In genomic region chr18:54726143-54726542, GRCh38 we compare ENCODE assay signal across 32 cellular contexts.
DNase-seq lines count a peak whose midpoint lies in the region; ATAC-seq, FAIRE-seq and TF ChIP-seq lines count a peak whose summit lies in the region.
"Had no signal": no experiment of that assay in that cellular context is flagged by ENCODE, and none has a peak within 500 bp of the region (broad histone marks: within the 10 kb centered on the region; RNA-seq: fewer than 3 reads in every experiment).

No MANE protein-coding gene starts in this region.

- DNase-seq in HepG2 (ENCODE audit: low spot score) (no peak), right lobe of liver (no peak), D721Med (ENCODE audit: insufficient read length, low spot score) (no peak), ureter (ENCODE audit: low spot score) (no peak), brain microvascular endothelial cell (no peak)
- DNase-seq: 8988T; ACHN; AML-193; BE2C; C1 segment of cervical spinal cord; Caco-2; Calu3; CD4-positive, alpha-beta memory T cell; CD4-positive, alpha-beta T cell; CD4-positive, CD25-positive, alpha-beta regulatory T cell; CD8-positive, alpha-beta memory T cell; CD8-positive, alpha-beta T cell; COR-L47; DMS 273 treated with DMSO at 0.1 percent for 48 hours; DMS153; DMS53; DMS79; DMS79 treated with DMSO at 0.1 percent for 48 hours; DND-41; EL had no signal

- intact Hi-C loops in HepG2 (cut with micrococcal nuclease; ENCODE audit: unreplicated experiment): no loop called here
- intact Hi-C loops in right lobe of liver (cut with DNase I): no loop called here

- TF ChIP-seq CTCF in HepG2 (CRISPR knock-in tag; IDR thresholded peaks at IDR 0.05) (no peak), right lobe of liver (IDR thresholded peaks at IDR 0.05) (no peak), D721Med (IDR thresholded peaks at IDR 0.05; ENCODE audit: insufficient read depth, missing control alignments) (no peak), HEK293 (tag by site-specific recombination; IDR thresholded peaks at IDR 0.05) (no peak), brain microvascular endothelial cell (IDR thresholded peaks at IDR 0.05; ENCODE audit: low read depth, low read length, missing control alignments) (no peak)

- H4K20me1 ChIP-seq in HepG2 (ENCODE audit: insufficient read depth, low read length): no peaks in the 10 kb centered on the region
- H4K20me1 ChIP-seq: BLaER1; BLaER1 treated with 17β-estradiol and CSF1 and Interleukin-3, amounts not matched to agents 10 nM and 100 nM had no signal

- H3K4me3 ChIP-seq in HepG2 (replicated peaks in 1 of 3; ENCODE audit: insufficient read depth in 1 of 3, low read depth in 2 of 3, low read length in 3 of 3) (no peak overlapping the region), right lobe of liver (no peak overlapping the region), HEK293 (ENCODE audit: low read depth, low read length) (no peak overlapping the region), brain microvascular endothelial cell (ENCODE audit: low read depth, low read length) (no peak overlapping the region)
- H3K4me3 ChIP-seq: A549; BLaER1; BLaER1 treated with 17β-estradiol and CSF1 and Interleukin-3, amounts not matched to agents 10 nM and 100 nM had no signal

- POLR2A ChIA-PET in HepG2 (lab: Yijun Ruan, JAX): no interaction called here
- POLR2A ChIA-PET in HEK293 (lab: Yijun Ruan, JAX): no interaction called here

- no peak overlapping the region for H3K27ac ChIP-seq in HepG2 (ENCODE audit: extremely low read length, insufficient read depth, low read length)
- H3K27ac ChIP-seq in right lobe of liver: no peak overlapping the region
- H3K27ac ChIP-seq in HEK293 (ENCODE audit: extremely low read depth, low read depth, low read length): no peak overlapping the region
- H3K27ac ChIP-seq in brain microvascular endothelial cell: no peak overlapping the region
- H3K27ac ChIP-seq: 22Rv1; A549; BLaER1; BLaER1 treated with 17β-estradiol and CSF1 and Interleukin-3, amounts not matched to agents 10 nM and 100 nM; C4-2B had no signal

- H3K9me3 ChIP-seq in HepG2 (ENCODE audit: low read length) (no peaks in the 10 kb centered on the region), right lobe of liver (no peaks in the 10 kb centered on the region), HEK293 (ENCODE audit: control insufficient read depth, insufficient read depth, low read depth, low read length) (no peaks in the 10 kb centered on the region)
- H3K9me3 ChIP-seq: A549, BE2C, BLaER1, Caco-2 had no signal

- TF ChIP-seq POLR2A in HepG2 (IDR thresholded peaks at IDR 0.05; ENCODE audit: insufficient read depth in 1 of 2, low read depth in 2 of 2, low read length in 2 of 2): no peak
- no peak for TF ChIP-seq POLR2A in right lobe of liver (IDR thresholded peaks at IDR 0.05)

- FAIRE-seq in HepG2 (lab: Jason Lieb, UNC) (no peak), D721Med (lab: Jason Lieb, UNC) (peak; percentile 98)
- FAIRE-seq: A204.1, A549 had no signal

- H3K79me2 ChIP-seq in HepG2 (ENCODE audit: insufficient read depth, low read length): no peaks in the 10 kb centered on the region

- BruUV-seq in HepG2 (replicated peaks; lab: Mats Ljungman, UMichigan): no TSS peak

- TF ChIP-seq RAD21 in HepG2 (CRISPR knock-in tag; IDR thresholded peaks at IDR 0.05): no peak

- in situ Hi-C loops in HepG2 (cut with HindIII; ENCODE audit: extremely low pct_ligation_motif_present, low pct_unique_long_range_greater_than_20kb): no loop called here
- in situ Hi-C loops in brain microvascular endothelial cell (cut with HindIII; ENCODE audit: low pct_ligation_motif_present, low sequenced_read_pairs): no loop called here

- H3K27me3 ChIP-seq in HepG2 (ENCODE audit: control insufficient read depth in 1 of 2, insufficient read depth in 2 of 2, low read length in 2 of 2): no peaks in the 10 kb centered on the region
- no peaks in the 10 kb centered on the region for H3K27me3 ChIP-seq in right lobe of liver
- no peaks in the 10 kb centered on the region for H3K27me3 ChIP-seq in brain microvascular endothelial cell (replicated peaks)
- H3K27me3 ChIP-seq: BE2C, BLaER1 had no signal

- CTCF ChIA-PET in HepG2 (lab: Yijun Ruan, JAX; ENCODE audit: low intra/inter-chr PET ratio, low total read pairs): no interaction called here
- CTCF ChIA-PET in HEK293 (lab: Yijun Ruan, JAX): no interaction called here

- no peak for TF ChIP-seq EP300 in HepG2 (IDR thresholded peaks at IDR 0.05; ENCODE audit: low read depth in 2 of 2, low read length in 2 of 2)
- no peak for TF ChIP-seq EP300 in HepG2 (CRISPR knock-in tag; IDR thresholded peaks at IDR 0.05; ENCODE audit: borderline replicate concordance)

- WGBS in HepG2 (ENCODE audit: low lambda C conversion rate): 21% methylated on average over 4 of the region's 4 CpGs
- WGBS in right lobe of liver (ENCODE audit: insufficient coverage, low coverage, low lambda C conversion rate, missing lambda C conversion rate): 90% methylated on average over 4 of the region's 4 CpGs

- ATAC-seq in HepG2 (no peak), right lobe of liver (no peak)
- ATAC-seq: A549; CD8-positive, alpha-beta T cell had no signal

- H3K36me3 ChIP-seq in HepG2 (replicated peaks in 1 of 2; ENCODE audit: control insufficient read depth in 1 of 2, insufficient read depth in 2 of 2, low read length in 2 of 2): no peaks in the 10 kb centered on the region
- H3K36me3 ChIP-seq in right lobe of liver: no peaks in the 10 kb centered on the region
- no peaks in the 10 kb centered on the region for H3K36me3 ChIP-seq in HEK293 (ENCODE audit: control insufficient read depth in 2 of 2, insufficient read depth in 1 of 2, low read length in 2 of 2)
- H3K36me3 ChIP-seq in brain microvascular endothelial cell (replicated peaks): no peaks in the 10 kb centered on the region
- H3K36me3 ChIP-seq: BE2C; BLaER1; BLaER1 treated with 17β-estradiol and CSF1 and Interleukin-3, amounts not matched to agents 10 nM and 100 nM had no signal

- H3K4me1 ChIP-seq in HepG2 (ENCODE audit: insufficient read depth, low read length) (no peaks in the 10 kb centered on the region), right lobe of liver (no peaks in the 10 kb centered on the region), HEK293 (ENCODE audit: control insufficient read depth, insufficient read depth, low read length) (no peaks in the 10 kb centered on the region)
- H3K4me1 ChIP-seq: A549, BE2C, BLaER1, Caco-2 had no signal

- H3K4me2 ChIP-seq in HepG2 (ENCODE audit: low read depth, low read length): no peak overlapping the region
- H3K4me2 ChIP-seq: A549; BLaER1; BLaER1 treated with 17β-estradiol and CSF1 and Interleukin-3, amounts not matched to agents 10 nM and 100 nM had no signal

- no peak overlapping the region for H3K9ac ChIP-seq in HepG2 (ENCODE audit: insufficient read depth, low read depth, low read length)
- H3K9ac ChIP-seq: BLaER1; BLaER1 treated with 17β-estradiol and CSF1 and Interleukin-3, amounts not matched to agents 10 nM and 100 nM had no signal

- H2AFZ ChIP-seq in HepG2 (ENCODE audit: low read length): no peak overlapping the region

TF ChIP-seq in HepG2, 621 proteins besides CTCF, POLR2A, EP300 and RAD21 (continues in another document):
- TF ChIP-seq ZNF225 (CRISPR knock-in tag; IDR thresholded peaks at IDR 0.05): no peak
- TF ChIP-seq CHD4 (IDR thresholded peaks at IDR 0.05; ENCODE audit: borderline replicate concordance, low read length): no peak
- TF ChIP-seq EZH2 (conservative IDR thresholded peaks at IDR 0.05; ENCODE audit: low read depth, low read length): no peak
- TF ChIP-seq, protein P1, sequence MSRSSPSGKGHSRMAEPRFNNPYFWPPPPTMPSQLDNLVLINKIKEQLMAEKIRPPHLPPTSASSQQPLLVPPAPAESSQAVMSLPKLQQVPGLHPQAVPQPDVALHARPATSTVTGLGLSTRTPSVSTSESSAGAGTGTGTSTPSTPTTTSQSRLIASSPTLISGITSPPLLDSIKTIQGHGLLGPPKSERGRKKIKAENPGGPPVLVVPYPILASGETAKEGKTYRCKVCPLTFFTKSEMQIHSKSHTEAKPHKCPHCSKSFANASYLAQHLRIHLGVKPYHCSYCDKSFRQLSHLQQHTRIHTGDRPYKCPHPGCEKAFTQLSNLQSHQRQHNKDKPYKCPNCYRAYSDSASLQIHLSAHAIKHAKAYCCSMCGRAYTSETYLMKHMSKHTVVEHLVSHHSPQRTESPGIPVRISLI (CRISPR knock-in tag; IDR thresholded peaks at IDR 0.05; ENCODE audit: borderline replicate concordance): no peak
- TF ChIP-seq CREB1 (IDR thresholded peaks at IDR 0.05): peak; percentile 83
- no peak for TF ChIP-seq CREB1 (CRISPR knock-in tag; IDR thresholded peaks at IDR 0.05)

TF ChIP-seq in HEK293, 187 proteins besides CTCF, POLR2A, EP300 and RAD21:
- TF ChIP-seq ZNF426 (tag by site-specific recombination; IDR thresholded peaks at IDR 0.05): no peak
- TF ChIP-seq TRIM28 (IDR thresholded peaks at IDR 0.05; ENCODE audit: borderline replicate concordance, low read length): no peak
- TF ChIP-seq ZNF621 (tag by site-specific recombination; IDR thresholded peaks at IDR 0.05): no peak
- TF ChIP-seq ATF2 (tag by site-specific recombination; IDR thresholded peaks at IDR 0.05; ENCODE audit: low read depth): 0 out of 2 replicates have a peak, but pooled peaks have one; percentile 10

Comparison
In these comparisons a context has a peak if more than half of its experiments do, and no peak if none do; other contexts are left out.
1. Of the 63 proteins assayed by ChIP-seq in both HepG2 and HEK293: peak only in HepG2: none; only in HEK293: ATF2; in both: none; in neither: 62.